23 cellular contexts compared by ENCODE assay signal in the genomic region with DNA sequence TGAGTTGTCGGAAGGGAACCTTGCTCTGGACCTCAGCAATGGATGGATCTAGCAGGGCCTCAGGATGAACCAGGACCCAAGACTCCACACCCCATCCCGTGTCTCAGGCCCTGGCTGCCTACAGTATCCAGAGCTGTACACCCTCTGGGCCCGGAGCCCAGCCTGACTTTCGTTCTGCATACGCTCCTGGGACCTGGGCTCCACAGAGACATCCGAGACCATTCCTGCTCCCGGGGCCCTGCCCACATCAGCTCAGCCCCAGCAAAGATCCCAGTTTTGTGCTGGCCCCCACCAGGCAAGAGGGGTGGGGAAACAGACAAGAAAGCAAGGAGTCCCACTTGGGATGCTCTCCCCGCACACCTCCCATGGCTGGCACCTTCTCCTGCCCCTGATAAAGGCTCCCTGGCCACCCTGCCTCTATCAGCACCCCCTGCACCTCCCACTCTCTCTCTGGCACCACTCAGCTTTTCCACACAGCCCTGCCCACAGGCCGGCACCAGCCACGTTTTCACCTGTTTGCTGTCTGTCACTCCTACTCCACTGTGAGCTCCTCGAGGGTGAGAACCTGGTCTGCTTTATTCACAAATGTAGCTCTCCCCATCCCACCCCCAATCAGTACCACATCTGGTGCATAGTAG.
"Had no signal": no experiment of that assay in that cellular context is flagged by ENCODE, and none has a peak within 500 bp of the region (broad histone marks: within the 10 kb centered on the region; RNA-seq: fewer than 3 reads in every experiment).

No MANE protein-coding gene starts in this region.

- H3K9ac ChIP-seq: neural progenitor cell had no signal

- H3K27ac ChIP-seq: cardiac muscle cell, coronary artery, left lung, lower lobe of right lung, neural progenitor cell, right atrium auricular region, tibial nerve, VCaP had no signal

- H3K27me3 ChIP-seq: cardiac muscle cell, dorsolateral prefrontal cortex, neural progenitor cell, right atrium auricular region had no signal

- ATAC-seq: activated T-cell treated with anti-CD3 and anti-CD28 coated beads, Interleukin-2, amount 50 U/mL, for 72 hours; left lung; lower lobe of right lung; natural killer cell had no signal

- H2AFZ ChIP-seq: neural progenitor cell had no signal

- H3K4me3 Mint-ChIP-seq: activated CD4-positive, alpha-beta memory T cell treated with anti-CD3 and anti-CD28 coated beads for 36 hours; activated CD4-positive, alpha-beta T cell treated with anti-CD3 and anti-CD28 coated beads, Interleukin-2, amount 10 ng/mL, durations not matched to agents 24 days and 14 days; activated T-cell treated with anti-CD3 and anti-CD28 coated beads, Interleukin-2, amount 50 U/mL, for 72 hours; natural killer cell; neural progenitor cell; T-helper 1 cell treated with Interleukin-12 subunit alpha and Interleukin-12 subunit beta and Interleukin-4 antibody, amounts not matched to agents 30 μg/mL and 1 μg/mL, for 36 hours had no signal

- H3K27me3 Mint-ChIP-seq: activated CD4-positive, alpha-beta memory T cell treated with anti-CD3 and anti-CD28 coated beads for 36 hours had no signal

- H3K36me3 Mint-ChIP-seq: activated CD4-positive, alpha-beta memory T cell treated with anti-CD3 and anti-CD28 coated beads for 36 hours; natural killer cell; neural progenitor cell had no signal

- H3K4me1 Mint-ChIP-seq: natural killer cell had no signal

- DNase-seq: activated CD4-positive, alpha-beta memory T cell treated with anti-CD3 and anti-CD28 coated beads for 36 hours; activated CD4-positive, alpha-beta T cell treated with anti-CD3 and anti-CD28 coated beads, Interleukin-2, amount 10 ng/mL, durations not matched to agents 24 days and 14 days; activated effector memory CD4-positive, alpha-beta T cell treated with Interleukin-2 at 50 U/mL for 16 hours; activated naive CD4-positive, alpha-beta T cell treated with Interleukin-2 at 50 U/mL for 16 hours; activated T-cell treated with anti-CD3 and anti-CD28 coated beads, Interleukin-2, amount 50 U/mL, for 72 hours; dorsolateral prefrontal cortex; effector memory CD4-positive, alpha-beta T cell; lower lobe of right lung; mesenchymal stem cell; natural killer cell; stimulated activated CD4-positive, alpha-beta T cell treated with anti-CD3 and anti-CD28 coated beads, Interleukin-1b, Interleukin-23, amount 100 ng/mL, for 48 hours; stimulated activated naive CD4-positive, alpha-beta T cell treated with Interleukin-2 at 50 U/mL for 16 hours; SW 1271; T-helper 9 cell had no signal

- H3K4me2 ChIP-seq: neural progenitor cell, smooth muscle cell had no signal

- H3K36me3 ChIP-seq: cardiac muscle cell, left lung, lower lobe of right lung, neural progenitor cell, right atrium auricular region, tibial nerve had no signal

- H3K9me3 Mint-ChIP-seq: activated CD4-positive, alpha-beta memory T cell treated with anti-CD3 and anti-CD28 coated beads for 36 hours; activated CD4-positive, alpha-beta T cell treated with anti-CD3 and anti-CD28 coated beads, Interleukin-2, amount 10 ng/mL, durations not matched to agents 24 days and 14 days; activated T-cell treated with anti-CD3 and anti-CD28 coated beads, Interleukin-2, amount 50 U/mL, for 72 hours; natural killer cell; neural progenitor cell; T-helper 1 cell treated with Interleukin-12 subunit alpha and Interleukin-12 subunit beta and Interleukin-4 antibody, amounts not matched to agents 30 μg/mL and 1 μg/mL, for 36 hours had no signal

- H3K4me3 ChIP-seq: cardiac muscle cell, coronary artery, dorsolateral prefrontal cortex, left lung, lower lobe of right lung, neural progenitor cell, right atrium auricular region, smooth muscle cell, tibial nerve had no signal

- H3K27ac Mint-ChIP-seq: activated CD4-positive, alpha-beta memory T cell treated with anti-CD3 and anti-CD28 coated beads for 36 hours; activated CD4-positive, alpha-beta T cell treated with anti-CD3 and anti-CD28 coated beads, Interleukin-2, amount 10 ng/mL, durations not matched to agents 24 days and 14 days; activated T-cell treated with anti-CD3 and anti-CD28 coated beads, Interleukin-2, amount 50 U/mL, for 72 hours; natural killer cell; neural progenitor cell; T-helper 1 cell treated with Interleukin-12 subunit alpha and Interleukin-12 subunit beta and Interleukin-4 antibody, amounts not matched to agents 30 μg/mL and 1 μg/mL, for 36 hours had no signal

- H3K9me3 ChIP-seq: left lung, lower lobe of right lung, right atrium auricular region, tibial nerve had no signal

- H3K4me1 ChIP-seq: left lung, lower lobe of right lung, right atrium auricular region, tibial nerve had no signal
